12 cellular contexts compared by ENCODE assay signal in genomic region chr6:56730663-56731529, GRCh38.
DNase-seq lines count a peak whose midpoint lies in the region; ATAC-seq, FAIRE-seq and TF ChIP-seq lines count a peak whose summit lies in the region.
"Had no signal": no experiment of that assay in that cellular context is flagged by ENCODE, and none has a peak within 500 bp of the region (broad histone marks: within the 10 kb centered on the region; RNA-seq: fewer than 3 reads in every experiment).

No MANE protein-coding gene starts in this region.

- no peaks in the 10 kb centered on the region for H3K4me1 ChIP-seq in HAP-1

- DNase-seq in HPDE6-E6E7 (ENCODE audit: extremely low spot score) = peak; percentile 39
- DNase-seq in bronchial epithelial cell (ENCODE audit: low read depth) = peak; percentile 88
- peak; percentile 82 for DNase-seq in kidney glomerular epithelial cell (lab: John Stamatoyannopoulos, UW)
- DNase-seq in GF-D8 (lab: John Stamatoyannopoulos, UW) = no peak
- DNase-seq in HAP-1 (ENCODE audit: low spot score in 2 of 2) = no peak
- DNase-seq in HT-29 (ENCODE audit: low spot score) = no peak
- DNase-seq: activated CD4-positive, alpha-beta T cell treated with anti-CD3 and anti-CD28 coated beads for 1 hour; activated naive CD8-positive, alpha-beta T cell treated with anti-CD3 and anti-CD28 coated beads, Interleukin-2, amount 50 U/mL, for 24 hours; NCI-H1092 had no signal

- H3K36me3 ChIP-seq in bronchial epithelial cell (ENCODE audit: control insufficient read depth, insufficient read depth, low read length) = no peaks in the 10 kb centered on the region
- no peaks in the 10 kb centered on the region for H3K36me3 ChIP-seq in HAP-1 (replicated peaks)

- no peak for FAIRE-seq in bronchial epithelial cell (lab: Jason Lieb, UNC)

- in situ Hi-C loops in HAP-1 (cut with MboI; ENCODE audit: low sequenced_read_pairs) = no loop called here

- TF ChIP-seq CTCF in 22Rv1 (IDR thresholded peaks at IDR 0.05) = no peak
- TF ChIP-seq CTCF in bronchial epithelial cell (IDR thresholded peaks at IDR 0.05; ENCODE audit: insufficient read depth, low read length, severe bottlenecking) = no peak

- ATAC-seq in GM18868 (IDR thresholded peaks at IDR 0.05; ENCODE audit: unreplicated experiment) = no peak
- ATAC-seq: activated naive CD8-positive, alpha-beta T cell treated with anti-CD3 and anti-CD28 coated beads, Interleukin-2, amount 50 U/mL, for 24 hours had no signal

- H3K4me3 ChIP-seq in bronchial epithelial cell (ENCODE audit: low read depth, low read length) = no peak overlapping the region
- no peak overlapping the region for H3K4me3 ChIP-seq in HAP-1
- H3K4me3 ChIP-seq: BLaER1 treated with 17β-estradiol and CSF1 and Interleukin-3, amounts not matched to agents 10 nM and 100 nM had no signal

- no peaks in the 10 kb centered on the region for H3K9me3 ChIP-seq in HAP-1
- H3K9me3 ChIP-seq: BLaER1 treated with 17β-estradiol and CSF1 and Interleukin-3, amounts not matched to agents 10 nM and 100 nM had no signal

- no peaks in the 10 kb centered on the region for H3K27me3 ChIP-seq in bronchial epithelial cell (ENCODE audit: control insufficient read depth, insufficient read depth, low read length)
- no peaks in the 10 kb centered on the region for H3K27me3 ChIP-seq in HAP-1 (ENCODE audit: low read depth)
- H3K27me3 ChIP-seq: BLaER1 treated with 17β-estradiol and CSF1 and Interleukin-3, amounts not matched to agents 10 nM and 100 nM had no signal

- 0 out of 2 replicates have a peak overlapping the region, but pooled peaks have one; percentile 19 for H3K27ac ChIP-seq in 22Rv1
- H3K27ac ChIP-seq: BLaER1 treated with 17β-estradiol and CSF1 and Interleukin-3, amounts not matched to agents 10 nM and 100 nM had no signal

Comparison
In these comparisons a context has a peak if more than half of its experiments do, and no peak if none do; other contexts are left out.
1. DNase-seq: peak in HPDE6-E6E7 (single experiment), bronchial epithelial cell (single experiment) and kidney glomerular epithelial cell (single experiment); none in GF-D8 (single experiment), HAP-1 (0 of 2) and HT-29 (single experiment).